Comparison of ENCODE assay signal across 33 cellular contexts in genomic region chr15:67801142-67801541, GRCh38. TPM values are rescaled to one million over a fixed set of nuclear protein-coding genes. Genes with fewer than 3 reads are reported as not detected.
"Had no signal": no experiment of that assay in that cellular context is flagged by ENCODE, and none has a peak within 500 bp of the region (broad histone marks: within the 10 kb centered on the region; RNA-seq: fewer than 3 reads in every experiment).

No MANE protein-coding gene starts in this region.

- H3K4me1 ChIP-seq: adrenal gland, body of pancreas, esophagus muscularis mucosa, foreskin keratinocyte, gastrocnemius medialis had no signal

- H3K27me3 ChIP-seq: adrenal gland, body of pancreas, esophagus muscularis mucosa, foreskin keratinocyte, gastrocnemius medialis had no signal

- DNase-seq: activated B cell treated with CpG ODN at 0.5 μM for 24 hours; activated CD4-positive, alpha-beta T cell treated with anti-CD3 and anti-CD28 coated beads for 48 hours; activated CD4-positive, alpha-beta T cell treated with anti-CD3 and anti-CD28 coated beads, Interleukin-2, amount 50 U/mL, for 1 hour; activated CD4-positive, alpha-beta T cell treated with anti-CD3 and anti-CD28 coated beads, Interleukin-2, amount 50 U/mL, for 48 hours; activated CD8-positive, alpha-beta T cell treated with anti-CD3 and anti-CD28 coated beads for 36 hours; activated effector memory CD4-positive, alpha-beta T cell treated with anti-CD3 and anti-CD28 coated beads, Interleukin-2, amount 50 U/mL, for 16 hours; activated naive CD4-positive, alpha-beta T cell treated with anti-CD3 and anti-CD28 coated beads for 36 hours; activated naive CD8-positive, alpha-beta T cell treated with anti-CD3 and anti-CD28 coated beads for 36 hours; activated naive CD8-positive, alpha-beta T cell treated with anti-CD3 and anti-CD28 coated beads, Interleukin-2, amount 50 U/mL, for 24 hours; activated T-cell treated with anti-CD3 and anti-CD28 coated beads, Interleukin-2, amount 50 U/mL, for 1 hour; activated T-cell treated with anti-CD3 and anti-CD28 coated beads, Interleukin-2, amount 50 U/mL, for 48 hours; adrenal gland; amygdala; aorta; body of pancreas; central memory CD4-positive, alpha-beta T cell; cerebellar nuclear complex; effector CD4-positive, alpha-beta T cell; effector memory CD8-positive, alpha-beta T cell; erythroblast; foreskin keratinocyte; gastrocnemius medialis; glutamatergic neuron; T-helper 2 cell; WERI-Rb-1 had no signal

- H3K27ac ChIP-seq: adrenal gland, body of pancreas, cardiac muscle cell, coronary artery, esophagus muscularis mucosa, foreskin keratinocyte, gastrocnemius medialis, WERI-Rb-1 had no signal

- ATAC-seq: activated CD4-positive, CD25-positive, alpha-beta regulatory T cell treated with anti-CD3 and anti-CD28 coated beads, Interleukin-2, amount 50 U/mL, for 24 hours; activated CD8-positive, alpha-beta T cell treated with anti-CD3 and anti-CD28 coated beads for 36 hours; activated naive CD8-positive, alpha-beta T cell treated with anti-CD3 and anti-CD28 coated beads, Interleukin-2, amount 50 U/mL, for 24 hours; body of pancreas; effector memory CD8-positive, alpha-beta T cell; foreskin keratinocyte; gastrocnemius medialis had no signal

- H3K4me3 ChIP-seq: adrenal gland, body of pancreas, cardiac muscle cell, coronary artery, esophagus muscularis mucosa, gastrocnemius medialis had no signal

- H3K9me3 ChIP-seq: adrenal gland, body of pancreas, esophagus muscularis mucosa, gastrocnemius medialis had no signal

- H3K36me3 ChIP-seq: adrenal gland, cardiac muscle cell, gastrocnemius medialis, WERI-Rb-1 had no signal

RNA-seq across cellular contexts. Expression of gene SKOR1, which starts 24.2 kb away (rescaled TPM):
- total RNA-seq: foreskin keratinocyte had no signal
- polyA plus RNA-seq: cardiac muscle cell had no signal

RNA-seq across cellular contexts. Expression of gene RNU6-1, which starts 38.7 kb away (rescaled TPM):
- total RNA-seq: activated B cell treated with CpG ODN at 0.5 μM for 24 hours; activated CD8-positive, alpha-beta memory T cell treated with anti-CD3 and anti-CD28 coated beads for 36 hours; activated CD8-positive, alpha-beta T cell treated with anti-CD3 and anti-CD28 coated beads for 36 hours; activated naive CD4-positive, alpha-beta T cell treated with anti-CD3 and anti-CD28 coated beads for 36 hours; activated naive CD8-positive, alpha-beta T cell treated with anti-CD3 and anti-CD28 coated beads for 36 hours; activated T-helper 1 cell treated with anti-CD3 and anti-CD28 coated beads, Interleukin-12 subunit alpha, Interleukin-12 subunit beta, Interleukin-2, Interleukin-4 antibody, amounts not matched to agents 30 ng/mL and 10 ng/mL and 1 ng/mL, durations not matched to agents 14 hours and 24 hours and 36 hours; activated T-helper 2 cell treated with anti-CD3 and anti-CD28 coated beads, Interferon-gamma antibody, Interleukin-2, Interleukin-4, amounts not matched to agents 10 μg/mL and 5 μg/mL and 100 μg/mL, durations not matched to agents 14 hours and 24 hours and 36 hours; adrenal gland; aorta; body of pancreas; cardiac muscle cell; esophagus muscularis mucosa; foreskin keratinocyte; gastrocnemius medialis; T-helper 1 cell treated with Interleukin-12 subunit alpha and Interleukin-12 subunit beta and Interleukin-4 antibody, amounts not matched to agents 30 ng/mL and 1 ng/mL, for 36 hours had no signal
- polyA plus RNA-seq: adrenal gland, aorta, cardiac muscle cell, foreskin keratinocyte had no signal
